8 cellular contexts compared by ENCODE assay signal in the genomic region with DNA sequence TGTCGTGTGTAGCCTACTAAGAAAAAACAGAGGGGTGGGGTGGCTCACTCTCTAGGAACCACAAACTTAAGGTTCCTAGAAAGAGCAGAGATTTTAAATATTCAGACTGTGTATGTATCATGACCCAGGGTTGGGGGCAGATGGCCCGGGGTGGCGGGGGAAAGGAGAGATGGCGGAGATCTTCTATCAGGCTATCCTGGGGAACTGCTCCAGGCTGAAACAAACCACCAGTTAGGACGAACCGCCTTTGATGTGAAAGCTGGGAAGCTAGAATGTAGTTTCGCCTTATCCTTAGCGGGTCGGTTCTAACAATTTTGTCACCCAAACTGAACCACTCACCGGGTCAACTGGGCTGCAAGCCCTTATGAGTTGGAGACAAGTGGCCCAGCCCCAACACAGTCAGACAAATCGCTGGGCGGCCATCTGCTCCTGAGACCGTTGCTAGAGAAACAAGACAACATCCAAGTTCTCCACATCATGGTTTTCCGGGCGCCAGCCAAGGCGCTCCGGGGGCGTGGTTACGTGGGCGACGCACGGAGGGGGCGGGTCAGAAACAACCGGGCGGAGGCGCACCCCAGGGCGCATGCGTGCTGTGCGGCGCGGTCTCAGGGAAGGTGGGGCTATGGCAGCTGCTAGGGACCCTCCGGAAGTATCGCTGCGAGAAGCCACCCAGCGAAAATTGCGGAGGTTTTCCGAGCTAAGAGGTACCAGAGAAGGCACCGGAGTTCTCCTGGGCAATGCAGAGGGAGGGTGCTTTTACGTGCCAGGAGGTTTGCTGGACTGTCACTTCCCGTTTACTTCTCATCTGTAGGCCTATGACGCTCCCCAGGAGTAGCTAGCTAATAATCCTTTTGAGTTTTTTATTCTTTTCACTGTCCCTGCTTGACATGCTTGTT. TPM values are rescaled to one million over a fixed set of nuclear protein-coding genes. Genes with fewer than 3 reads are reported as not detected.
DNase-seq lines count a peak whose midpoint lies in the region; ATAC-seq and TF ChIP-seq lines count a peak whose summit lies in the region.

Gene FPGT, plus strand, starts transcription at position 586 of the 896 bp plus-strand sequence. Its CDS starts 37 bp downstream, at position 623.
A gene with protein sequence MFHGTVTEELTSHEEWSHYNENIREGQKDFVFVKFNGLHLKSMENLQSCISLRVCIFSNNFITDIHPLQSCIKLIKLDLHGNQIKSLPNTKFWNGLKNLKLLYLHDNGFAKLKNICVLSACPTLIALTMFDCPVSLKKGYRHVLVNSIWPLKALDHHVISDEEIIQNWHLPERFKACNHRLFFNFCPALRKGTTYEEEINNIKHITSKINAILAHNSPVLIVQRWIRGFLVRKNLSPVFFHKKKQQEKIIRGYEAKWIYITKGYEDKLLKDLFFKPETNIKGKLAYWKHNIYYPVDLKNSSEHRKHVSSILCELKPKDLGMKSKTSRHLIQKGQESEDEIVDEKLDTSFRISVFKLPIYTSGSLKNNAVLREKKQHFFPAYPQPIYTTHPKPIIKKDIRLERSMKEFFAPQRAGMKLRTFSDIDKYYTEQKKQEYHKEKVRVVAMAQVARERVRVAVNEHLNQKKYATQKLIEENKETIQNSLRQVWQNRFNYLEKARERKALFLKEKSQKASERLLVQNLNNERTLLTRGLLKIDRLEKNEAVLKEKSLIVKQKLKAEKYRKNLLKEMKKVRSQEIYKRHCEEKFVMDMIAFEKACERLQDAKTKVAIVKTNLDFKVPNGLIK (minus strand): TSS at position 520 of the 896 bp plus-strand sequence. CDS start 14,492 bp downstream, outside the sequence.

- H3K9me3 ChIP-seq in neutrophil: no peaks in the 10 kb centered on the region

- DNase-seq in GM06990 (ENCODE audit: extremely low read depth, insufficient read length) (peak; percentile 97), NB4 (ENCODE audit: low read depth) (peak; percentile 88), SK-N-DZ (ENCODE audit: low spot score) (peak; percentile 92), germinal center (ENCODE audit: low spot score) (peak; percentile 95), substantia nigra (lab: John Stamatoyannopoulos, UW) (peak; percentile 60 to 96 (median 91))
- DNase-seq in activated naive CD4-positive, alpha-beta T cell treated with anti-CD3 and anti-CD28 coated beads, Interleukin-2, amount 50 U/mL, for 16 hours: peak; percentile 95

- TF ChIP-seq CTCF in GM06990 (IDR thresholded peaks at IDR 0.05; ENCODE audit: insufficient read depth, low read length, poor library complexity, severe bottlenecking) (no peak), NB4 (IDR thresholded peaks at IDR 0.05; ENCODE audit: low read depth, low read length) (no peak), neutrophil (IDR thresholded peaks at IDR 0.05) (no peak)

- ATAC-seq in HG02571 (IDR thresholded peaks at IDR 0.05; ENCODE audit: unreplicated experiment): peak; percentile 96

- H3K27me3 ChIP-seq in GM06990 (replicated peaks; ENCODE audit: control insufficient read depth, insufficient read depth, low read length) (no peaks in the 10 kb centered on the region), neutrophil (peaks cover 12% of the 10 kb centered on the region)

- peak; percentile 23 for TF ChIP-seq POLR2A in NB4 (IDR thresholded peaks at IDR 0.05; ENCODE audit: extremely low read depth, insufficient read length)

- H3K27ac ChIP-seq in neutrophil (peak within 1 kb of the TSS; percentile 88), substantia nigra (ENCODE audit: low read depth, low read length, poor library complexity, severe bottlenecking) (peak within 1 kb of the TSS; percentile 77)

- H3K4me1 ChIP-seq in neutrophil (ENCODE audit: control insufficient read depth in 1 of 2, insufficient read depth in 1 of 2, low read depth in 1 of 2, low read length in 1 of 2): peaks cover 22 to 24% of the 10 kb centered on the region in 2 experiments

- H3K36me3 ChIP-seq in GM06990 (ENCODE audit: control insufficient read depth, insufficient read depth, low read length) (no peaks in the 10 kb centered on the region), neutrophil (peaks cover 16% of the 10 kb centered on the region)

- H3K4me3 ChIP-seq in GM06990 (replicated peaks; ENCODE audit: low read depth, low read length) (peak within 1 kb of the TSS; percentile 90), NB4 (ENCODE audit: low read depth, low read length) (peak within 1 kb of the TSS; percentile 73), neutrophil (ENCODE audit: low read depth in 1 of 2, low read length in 1 of 2) (peak within 1 kb of the TSS; percentile 68 to 75)

RNA-seq across cellular contexts. Expression of gene FPGT, which starts in this region (rescaled TPM):
- polyA plus RNA-seq in SK-N-DZ (2014; cell fraction: cytosol; rRNA removed): 6.0 and 6.4 TPM in 2 replicates
- polyA plus RNA-seq in SK-N-DZ (2014; cell fraction: nucleus; rRNA removed): 7.4 and 9.3 TPM in 2 replicates

RNA-seq across cellular contexts. Expression of the second gene that starts in this region (rescaled TPM):
- polyA plus RNA-seq in SK-N-DZ (2014; cell fraction: cytosol; rRNA removed): 0.70 and 1.8 TPM in 2 replicates
- 0.47 and 2.1 TPM in 2 replicates for polyA plus RNA-seq in SK-N-DZ (2014; cell fraction: nucleus; rRNA removed)

Comparison
In these comparisons a context has a peak if more than half of its experiments do, and no peak if none do; other contexts are left out.
1. Peak in every context shown above with its lines: DNase-seq, ATAC-seq, H3K4me3 ChIP-seq and H3K27ac ChIP-seq.